10 cellular contexts compared by ENCODE assay signal in the genomic region with DNA sequence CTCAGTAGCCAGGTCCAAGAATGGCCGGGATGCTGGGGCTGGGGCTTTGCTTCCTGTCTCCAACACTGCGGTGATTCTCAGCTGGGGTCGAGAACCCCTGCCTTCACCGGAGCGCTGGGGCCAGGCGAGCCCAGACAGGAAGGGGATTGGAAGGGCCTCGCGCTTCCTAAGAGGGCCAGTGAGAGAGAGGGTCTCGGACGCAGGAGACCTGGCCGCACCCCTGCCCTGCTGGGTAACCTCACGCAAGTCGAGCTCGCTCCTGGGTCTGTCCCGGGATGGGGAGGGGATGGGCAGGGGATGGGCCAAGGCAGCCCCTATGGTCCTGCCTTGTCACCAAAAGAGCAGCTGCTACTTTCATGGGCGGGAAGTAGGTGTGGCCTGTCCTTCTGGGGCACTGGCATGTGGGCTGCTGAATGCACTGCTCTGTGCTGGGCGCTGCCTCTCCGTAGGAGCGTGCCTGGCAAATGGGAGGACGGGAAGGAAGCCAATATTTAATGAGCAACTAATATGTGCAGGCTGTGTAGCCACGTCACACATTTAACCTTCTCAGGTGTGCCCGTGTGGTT. TPM values are rescaled to one million over a fixed set of nuclear protein-coding genes. Genes with fewer than 3 reads are reported as not detected.
DNase-seq lines count a peak whose midpoint lies in the region; ATAC-seq and TF ChIP-seq lines count a peak whose summit lies in the region.
"Had no signal": no experiment of that assay in that cellular context is flagged by ENCODE, and none has a peak within 500 bp of the region (broad histone marks: within the 10 kb centered on the region; RNA-seq: fewer than 3 reads in every experiment).

No MANE protein-coding gene starts in this region.

- H3K4me1 ChIP-seq in effector memory CD4-positive, alpha-beta T cell (ENCODE audit: control insufficient read depth, insufficient read depth, low read length, poor library complexity, severe bottlenecking), result peaks cover 4% of the 10 kb centered on the region

- no peak overlapping the region for H3K9ac ChIP-seq in SK-N-MC (ENCODE audit: insufficient read length)

- peaks cover 0 to 13% of the 10 kb centered on the region in 2 donors for H3K4me1 Mint-ChIP-seq in natural killer cell

- TF ChIP-seq CTCF in natural killer cell (IDR thresholded peaks at IDR 0.05), result no peak

- no peaks in the 10 kb centered on the region for H3K9me3 ChIP-seq in SK-N-MC (ENCODE audit: low read depth, low read length)
- H3K9me3 ChIP-seq in effector memory CD4-positive, alpha-beta T cell (ENCODE audit: control insufficient read depth, low read length), result no peaks in the 10 kb centered on the region
- H3K9me3 ChIP-seq: thyroid gland had no signal

- H3K4me3 Mint-ChIP-seq in natural killer cell, result peak overlapping the region; percentile 81

- H3K27me3 Mint-ChIP-seq in natural killer cell (ENCODE audit: low read depth in 2 of 2), result peaks cover 24 to 25% of the 10 kb centered on the region in 2 donors

- H3K9me3 Mint-ChIP-seq in natural killer cell, result no peaks in the 10 kb centered on the region

- peak; percentile 57 for DNase-seq in DMS 273 (lab: John Stamatoyannopoulos, UW; ENCODE audit: unreplicated experiment)
- no peak for DNase-seq in DMS 273 treated with DMSO at 0.1 percent for 48 hours (lab: John Stamatoyannopoulos, UW)
- DNase-seq in SK-N-MC (ENCODE audit: low read depth, low spot score), result no peak
- DNase-seq in effector memory CD4-positive, alpha-beta T cell, result no peak
- DNase-seq in natural killer cell, result no peak
- DNase-seq in NCI-H1105 treated with DMSO at 0.1 percent for 48 hours (lab: John Stamatoyannopoulos, UW), result no peak

- ATAC-seq in HG02610 (IDR thresholded peaks at IDR 0.05; ENCODE audit: unreplicated experiment) (peak; percentile 39), natural killer cell (peak; percentile 35 to 59 (median 39)), HG03280 (IDR thresholded peaks at IDR 0.05; ENCODE audit: unreplicated experiment) (no peak)

- no peak overlapping the region for H3K27ac Mint-ChIP-seq in natural killer cell

- peak overlapping the region; percentile 66; the same call in 1 of the 2 replicates for H3K4me3 ChIP-seq in SK-N-MC
- H3K4me3 ChIP-seq in effector memory CD4-positive, alpha-beta T cell (ENCODE audit: insufficient read depth, low read depth, low read length, poor library complexity, severe bottlenecking), result peak overlapping the region; percentile 60

- no peaks in the 10 kb centered on the region for H3K36me3 Mint-ChIP-seq in natural killer cell

- H3K27ac ChIP-seq in SK-N-MC, result no peak overlapping the region
- no peak overlapping the region for H3K27ac ChIP-seq in effector memory CD4-positive, alpha-beta T cell (ENCODE audit: insufficient read depth, low read length, poor library complexity, severe bottlenecking)
- H3K27ac ChIP-seq: 22Rv1, thyroid gland had no signal

- intact Hi-C loops in natural killer cell (cut with micrococcal nuclease), result loop anchor here (2.0 to 10.0 kb wide), 3 partner anchors 105 to 1024 kb away; no protein-coding TSS in a partner anchor

- no peaks in the 10 kb centered on the region for H3K36me3 ChIP-seq in SK-N-MC (ENCODE audit: insufficient read depth, low read length)
- no peaks in the 10 kb centered on the region for H3K36me3 ChIP-seq in effector memory CD4-positive, alpha-beta T cell (ENCODE audit: control insufficient read depth, insufficient read depth, low read length)
- H3K36me3 ChIP-seq: thyroid gland had no signal

- peaks cover 9% of the 10 kb centered on the region for H3K27me3 ChIP-seq in effector memory CD4-positive, alpha-beta T cell (replicated peaks; ENCODE audit: control insufficient read depth, insufficient read depth, low read length, poor library complexity, severe bottlenecking)
- H3K27me3 ChIP-seq: thyroid gland had no signal

RNA-seq across cellular contexts. Expression of a gene that starts 20.0 kb away (rescaled TPM):
- total RNA-seq in natural killer cell, result not detected
- total RNA-seq: thyroid gland had no signal

RNA-seq across cellular contexts. Expression of a gene that starts 23.6 kb away (rescaled TPM):
- 1 to 10 TPM in 1 of 3 donors, under 1 TPM in 2; 0.21 to 8.0 (median 0.36) TPM for total RNA-seq in natural killer cell
